10 cellular contexts compared by ENCODE assay signal in genomic region chr13:49454388-49455015, GRCh38. TPM values are rescaled to one million over a fixed set of nuclear protein-coding genes. Genes with fewer than 3 reads are reported as not detected.
DNase-seq lines count a peak whose midpoint lies in the region; ATAC-seq and TF ChIP-seq lines count a peak whose summit lies in the region.
"Had no signal": no experiment of that assay in that cellular context is flagged by ENCODE, and none has a peak within 500 bp of the region (broad histone marks: within the 10 kb centered on the region; RNA-seq: fewer than 3 reads in every experiment).

No MANE protein-coding gene starts in this region.

- H3K27ac ChIP-seq in psoas muscle: no peak overlapping the region
- H3K27ac ChIP-seq: colonic mucosa had no signal

- DNase-seq in activated T-cell treated with anti-CD3 and anti-CD28 coated beads, Interleukin-2, amount 50 U/mL, for 72 hours: no peak
- no peak for DNase-seq in activated T-cell treated with anti-CD3 and anti-CD28 coated beads, Interleukin-2, amount 50 U/mL, for 1 hour
- no peak for DNase-seq in activated B cell treated with CpG ODN at 0.5 μM for 24 hours
- no peak for DNase-seq in stimulated activated CD4-positive, alpha-beta T cell treated with anti-CD3 and anti-CD28 coated beads, Interleukin-2, amount 100 ng/mL, for 48 hours
- no peak for DNase-seq in T-helper 9 cell
- DNase-seq in psoas muscle: no peak
- DNase-seq: colonic mucosa, occipital lobe had no signal

- H3K9me3 Mint-ChIP-seq in activated T-cell treated with anti-CD3 and anti-CD28 coated beads, Interleukin-2, amount 50 U/mL, for 72 hours: no peaks in the 10 kb centered on the region
- no peaks in the 10 kb centered on the region for H3K9me3 Mint-ChIP-seq in activated B cell treated with CpG ODN at 0.5 μM for 24 hours
- H3K9me3 Mint-ChIP-seq in stimulated activated naive CD8-positive, alpha-beta T cell treated with anti-CD3 and anti-CD28 coated beads, Interleukin-15, Interleukin-2, amounts not matched to agents 100 ng/mL and 50 ng/mL, for 24 hours: no peaks in the 10 kb centered on the region

- no peaks in the 10 kb centered on the region for H3K27me3 Mint-ChIP-seq in activated T-cell treated with anti-CD3 and anti-CD28 coated beads, Interleukin-2, amount 50 U/mL, for 72 hours (ENCODE audit: low read depth)
- H3K27me3 Mint-ChIP-seq in activated B cell treated with CpG ODN at 0.5 μM for 24 hours: no peaks in the 10 kb centered on the region
- H3K27me3 Mint-ChIP-seq in stimulated activated naive CD8-positive, alpha-beta T cell treated with anti-CD3 and anti-CD28 coated beads, Interleukin-15, Interleukin-2, amounts not matched to agents 100 ng/mL and 50 ng/mL, for 24 hours: no peaks in the 10 kb centered on the region

- H3K4me1 Mint-ChIP-seq in activated T-cell treated with anti-CD3 and anti-CD28 coated beads, Interleukin-2, amount 50 U/mL, for 72 hours (ENCODE audit: low read depth): peaks cover 31% of the 10 kb centered on the region
- H3K4me1 Mint-ChIP-seq in activated B cell treated with CpG ODN at 0.5 μM for 24 hours: peaks cover 27% of the 10 kb centered on the region
- H3K4me1 Mint-ChIP-seq in stimulated activated naive CD8-positive, alpha-beta T cell treated with anti-CD3 and anti-CD28 coated beads, Interleukin-15, Interleukin-2, amounts not matched to agents 100 ng/mL and 50 ng/mL, for 24 hours (ENCODE audit: low read depth): peaks cover 29% of the 10 kb centered on the region

- H3K4me3 Mint-ChIP-seq in activated T-cell treated with anti-CD3 and anti-CD28 coated beads, Interleukin-2, amount 50 U/mL, for 72 hours: peak overlapping the region; percentile 20 to 90
- H3K4me3 Mint-ChIP-seq in activated B cell treated with CpG ODN at 0.5 μM for 24 hours: no peak overlapping the region
- no peak overlapping the region for H3K4me3 Mint-ChIP-seq in stimulated activated naive CD8-positive, alpha-beta T cell treated with anti-CD3 and anti-CD28 coated beads, Interleukin-15, Interleukin-2, amounts not matched to agents 100 ng/mL and 50 ng/mL, for 24 hours

- peak; percentile 90 to 93 for ATAC-seq in activated T-cell treated with anti-CD3 and anti-CD28 coated beads, Interleukin-2, amount 50 U/mL, for 72 hours (replicated peaks in 1 of 2)
- ATAC-seq in HG02943 (IDR thresholded peaks at IDR 0.05; ENCODE audit: low read depth, unreplicated experiment) (peak; percentile 87), activated B cell treated with CpG ODN at 0.5 μM for 24 hours (ENCODE audit: low read depth) (peak; percentile 78), psoas muscle (no peak)

- POLR2A ChIA-PET in activated B cell treated with CpG ODN at 0.5 μM for 24 hours (lab: Charles Lee): interaction anchor here (0.7 to 3.6 kb wide), 4 partner anchors 8 to 41 kb away, joined by 3 to 30 read pairs (median 4); partner anchors contain the start of genes CAB39L, PHF11 and SETDB2

- TF ChIP-seq CTCF in activated B cell treated with CpG ODN at 0.5 μM for 24 hours (IDR thresholded peaks at IDR 0.05) (no peak), psoas muscle (IDR thresholded peaks at IDR 0.05) (no peak)

- WGBS in psoas muscle, 3 donors: 78 to 86% (median 83%) methylated on average over 4 of the region's 4 CpGs

- CTCF ChIA-PET in activated B cell treated with CpG ODN at 0.5 μM for 24 hours (lab: Charles Lee): interaction anchor here (1.2 kb wide), 1 partner anchor 152 kb away, joined by 3 read pairs; no protein-coding TSS in a partner anchor

- no peaks in the 10 kb centered on the region for H3K9me3 ChIP-seq in psoas muscle
- H3K9me3 ChIP-seq: colonic mucosa had no signal

- H3K27ac Mint-ChIP-seq in activated T-cell treated with anti-CD3 and anti-CD28 coated beads, Interleukin-2, amount 50 U/mL, for 72 hours: peak overlapping the region; percentile 94
- peak overlapping the region; percentile 59 for H3K27ac Mint-ChIP-seq in activated B cell treated with CpG ODN at 0.5 μM for 24 hours
- H3K27ac Mint-ChIP-seq in stimulated activated naive CD8-positive, alpha-beta T cell treated with anti-CD3 and anti-CD28 coated beads, Interleukin-15, Interleukin-2, amounts not matched to agents 100 ng/mL and 50 ng/mL, for 24 hours: peak overlapping the region; percentile 63

- intact Hi-C loops in activated B cell treated with CpG ODN at 0.5 μM for 24 hours (cut with micrococcal nuclease): no loop called here
- intact Hi-C loops in psoas muscle (cut with DNase I): no loop called here

- no peaks in the 10 kb centered on the region for H3K27me3 ChIP-seq in psoas muscle (ENCODE audit: insufficient read depth in 3 of 3, low read length in 2 of 3)
- H3K27me3 ChIP-seq: colonic mucosa had no signal

- peaks cover 0 to 6% of the 10 kb centered on the region in 2 donors for H3K36me3 ChIP-seq in psoas muscle (ENCODE audit: insufficient read depth in 1 of 2, low read depth in 1 of 2)
- H3K36me3 ChIP-seq: colonic mucosa had no signal

- H3K4me3 ChIP-seq in psoas muscle: no peak overlapping the region
- H3K4me3 ChIP-seq: colonic mucosa had no signal

- peaks cover 6 to 13% of the 10 kb centered on the region in 2 donors for H3K36me3 Mint-ChIP-seq in activated T-cell treated with anti-CD3 and anti-CD28 coated beads, Interleukin-2, amount 50 U/mL, for 72 hours (ENCODE audit: insufficient read depth in 2 of 2)
- peaks cover 35% of the 10 kb centered on the region for H3K36me3 Mint-ChIP-seq in activated B cell treated with CpG ODN at 0.5 μM for 24 hours (ENCODE audit: low read depth)
- H3K36me3 Mint-ChIP-seq in stimulated activated naive CD8-positive, alpha-beta T cell treated with anti-CD3 and anti-CD28 coated beads, Interleukin-15, Interleukin-2, amounts not matched to agents 100 ng/mL and 50 ng/mL, for 24 hours (ENCODE audit: low read depth): peaks cover 38% of the 10 kb centered on the region

- H3K4me1 ChIP-seq in psoas muscle: no peaks in the 10 kb centered on the region
- H3K4me1 ChIP-seq: colonic mucosa had no signal

RNA-seq across cellular contexts. Expression of gene SETDB2, which starts 10.4 kb away (rescaled TPM):
- 10 to 100 TPM; 20.5 to 21.3 TPM for total RNA-seq in activated T-cell treated with anti-CD3 and anti-CD28 coated beads, Interleukin-2, amount 50 U/mL, for 72 hours
- total RNA-seq in activated B cell treated with CpG ODN at 0.5 μM for 24 hours (23.6 and 25.1 TPM in 2 replicates), psoas muscle (1 to 10 TPM; 1.7 to 7.9 (median 5.5) TPM)
- 1 to 10 TPM; 2.1 to 5.4 (median 2.5) TPM for polyA plus RNA-seq in psoas muscle

RNA-seq across cellular contexts. Expression of gene CAB39L, which starts 10.6 kb away (rescaled TPM):
- 1 to 10 TPM; 4.4 to 10.0 TPM for total RNA-seq in activated T-cell treated with anti-CD3 and anti-CD28 coated beads, Interleukin-2, amount 50 U/mL, for 72 hours
- total RNA-seq in activated B cell treated with CpG ODN at 0.5 μM for 24 hours (3.4 and 4.0 TPM in 2 replicates), psoas muscle (1 to 10 TPM; 1.8 to 6.1 (median 4.2) TPM)
- 10 to 100 TPM in 1 of 3 donors, 1 to 10 TPM in 2; 1.5 to 13.3 (median 2.6) TPM for polyA plus RNA-seq in psoas muscle

RNA-seq across cellular contexts. Expression of gene PHF11, which starts 41.3 kb away (rescaled TPM):
- 100 to 1,000 TPM in 1 of 2 donors, 10 to 100 TPM in 1; 98.9 to 145 TPM for total RNA-seq in activated T-cell treated with anti-CD3 and anti-CD28 coated beads, Interleukin-2, amount 50 U/mL, for 72 hours
- total RNA-seq in activated B cell treated with CpG ODN at 0.5 μM for 24 hours (128 and 148 TPM in 2 replicates), psoas muscle (10 to 100 TPM in 2 of 4 donors, 1 to 10 TPM in 2; 8.2 to 14.7 (median 10.1) TPM)
- 10 to 100 TPM in 2 of 3 donors, 1 to 10 TPM in 1; 8.8 to 17.8 (median 12.0) TPM for polyA plus RNA-seq in psoas muscle

Comparison
In these comparisons a context has a peak if more than half of its experiments do, and no peak if none do; other contexts are left out.
1. ATAC-seq: peak in activated T-cell treated with anti-CD3 and anti-CD28 coated beads, Interleukin-2, amount 50 U/mL, for 72 hours (2 of 2), HG02943 (single experiment) and activated B cell treated with CpG ODN at 0.5 μM for 24 hours (single experiment); none in psoas muscle (0 of 4).
2. H3K4me3 Mint-ChIP-seq: peak in activated T-cell treated with anti-CD3 and anti-CD28 coated beads, Interleukin-2, amount 50 U/mL, for 72 hours (2 of 2); none in activated B cell treated with CpG ODN at 0.5 μM for 24 hours (single experiment) and stimulated activated naive CD8-positive, alpha-beta T cell treated with anti-CD3 and anti-CD28 coated beads, Interleukin-15, Interleukin-2, amounts not matched to agents 100 ng/mL and 50 ng/mL, for 24 hours (single experiment).
3. Peak in every context shown above with its lines, with median percentiles within 50 percentile points of each other: H3K27ac Mint-ChIP-seq.